In the genomic region with DNA sequence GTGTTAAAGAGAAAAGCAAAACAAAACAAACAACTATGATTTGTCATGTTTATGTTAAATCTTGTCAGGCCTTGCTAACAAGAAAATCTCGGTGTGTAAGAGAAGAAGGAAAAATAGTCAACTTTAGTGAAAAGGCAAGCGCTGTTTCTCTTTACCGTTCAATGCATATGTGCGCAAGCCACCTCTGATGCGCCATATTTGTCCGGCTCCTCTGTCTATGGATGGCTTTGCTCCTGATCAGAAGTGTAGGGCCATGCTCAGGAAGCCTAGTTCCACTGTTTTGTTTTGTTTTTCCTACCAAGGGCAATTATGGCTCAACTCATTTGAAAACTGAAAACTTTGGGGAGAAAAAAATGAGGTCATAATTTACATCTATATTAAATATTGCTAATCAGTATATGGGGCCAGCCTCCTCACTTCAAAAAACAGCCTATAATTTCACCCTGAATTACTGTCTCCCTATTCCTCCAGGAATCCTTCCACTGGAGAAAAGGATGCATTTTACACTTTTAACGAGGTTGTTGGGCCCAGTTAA, we compare ENCODE assay signal across 11 cellular contexts. TPM values are rescaled to one million over a fixed set of nuclear protein-coding genes. Genes with fewer than 3 reads are reported as not detected.
A peak's percentile ranks its signal among the peaks of the same experiment; 100 is the strongest.
DNase-seq lines count a peak whose midpoint lies in the region; ATAC-seq and TF ChIP-seq lines count a peak whose summit lies in the region.
"Had no signal": no experiment of that assay in that cellular context is flagged by ENCODE, and none has a peak within 500 bp of the region (broad histone marks: within the 10 kb centered on the region; RNA-seq: fewer than 3 reads in every experiment).

No MANE protein-coding gene starts in this region.

- H3K27ac ChIP-seq in heart right ventricle: peak overlapping the region in 9 of 10 donors; percentile 27 to 89 (median 61)
- peak overlapping the region; percentile 78 for H3K27ac ChIP-seq in upper lobe of right lung
- H3K27ac ChIP-seq in SJCRH30: no peak overlapping the region

- H3K27me3 ChIP-seq in heart right ventricle (peaks cover 0 to 5% (median 0%) of the 10 kb centered on the region in 7 donors), upper lobe of right lung (no peaks in the 10 kb centered on the region), SJCRH30 (no peaks in the 10 kb centered on the region)

- TF ChIP-seq CTCF in heart right ventricle (IDR thresholded peaks at IDR 0.05) (no peak), upper lobe of right lung (IDR thresholded peaks at IDR 0.05) (no peak)

- no peaks in the 10 kb centered on the region for H3K9me3 ChIP-seq in heart right ventricle
- H3K9me3 ChIP-seq in upper lobe of right lung: no peaks in the 10 kb centered on the region
- no peaks in the 10 kb centered on the region for H3K9me3 ChIP-seq in SJCRH30 (replicated peaks)

- H3K27me3 Mint-ChIP-seq in effector memory CD8-positive, alpha-beta T cell: no peaks in the 10 kb centered on the region
- no peaks in the 10 kb centered on the region for H3K27me3 Mint-ChIP-seq in natural killer cell treated with Interleukin-12 subunit alpha and Interleukin-12 subunit beta and Interleukin-15 and Interleukin-18, amount 100 ng/mL, for 72 hours

- 74 to 76% methylated on average over 7 of the region's 7 CpGs for WGBS in heart right ventricle, 2 donors

- peaks cover 69% of the 10 kb centered on the region for H3K36me3 Mint-ChIP-seq in effector memory CD8-positive, alpha-beta T cell (ENCODE audit: insufficient read depth)
- H3K36me3 Mint-ChIP-seq in natural killer cell treated with Interleukin-12 subunit alpha and Interleukin-12 subunit beta and Interleukin-15 and Interleukin-18, amount 100 ng/mL, for 72 hours: peaks cover 37% of the 10 kb centered on the region

- no peak for ATAC-seq in heart right ventricle
- ATAC-seq in left cardiac atrium: no peak
- ATAC-seq in effector memory CD8-positive, alpha-beta T cell (replicated peaks): no peak
- ATAC-seq in natural killer cell treated with Interleukin-12 subunit alpha and Interleukin-12 subunit beta and Interleukin-15 and Interleukin-18, amount 100 ng/mL, for 72 hours: no peak
- no peak for ATAC-seq in upper lobe of right lung

- H3K36me3 ChIP-seq in heart right ventricle: peaks cover 0 to 15% (median 0%) of the 10 kb centered on the region in 9 donors
- no peaks in the 10 kb centered on the region for H3K36me3 ChIP-seq in upper lobe of right lung
- no peaks in the 10 kb centered on the region for H3K36me3 ChIP-seq in SJCRH30

- intact Hi-C loops in heart right ventricle (cut with DNase I) (loop anchor here in 3 of 10 donors (10.0 kb wide), 4 partner anchors 141 to 1471 kb away; no protein-coding TSS in a partner anchor), left cardiac atrium (cut with DNase I) (loop anchor here in 1 of 2 donors (10.0 kb wide), 1 partner anchor 321 kb away; no protein-coding TSS in a partner anchor), upper lobe of right lung (cut with DNase I) (no loop called here)

- peak overlapping the region; percentile 35 to 84 for H3K27ac Mint-ChIP-seq in effector memory CD8-positive, alpha-beta T cell
- peak overlapping the region; percentile 68 to 73 for H3K27ac Mint-ChIP-seq in natural killer cell treated with Interleukin-12 subunit alpha and Interleukin-12 subunit beta and Interleukin-15 and Interleukin-18, amount 100 ng/mL, for 72 hours

- peak overlapping the region; percentile 79 to 94 for H3K4me3 Mint-ChIP-seq in effector memory CD8-positive, alpha-beta T cell
- peak overlapping the region; percentile 80 for H3K4me3 Mint-ChIP-seq in natural killer cell treated with Interleukin-12 subunit alpha and Interleukin-12 subunit beta and Interleukin-15 and Interleukin-18, amount 100 ng/mL, for 72 hours
- H3K4me3 Mint-ChIP-seq: H9 had no signal

- H3K4me1 Mint-ChIP-seq in effector memory CD8-positive, alpha-beta T cell (ENCODE audit: low read depth in 2 of 2): peaks cover 31 to 50% of the 10 kb centered on the region in 2 donors
- H3K4me1 Mint-ChIP-seq in natural killer cell treated with Interleukin-12 subunit alpha and Interleukin-12 subunit beta and Interleukin-15 and Interleukin-18, amount 100 ng/mL, for 72 hours (ENCODE audit: low read depth in 2 of 2): peaks cover 31 to 51% of the 10 kb centered on the region in 2 donors

- peak overlapping the region; percentile 12 to 69 (median 64) for H3K4me3 ChIP-seq in heart right ventricle
- H3K4me3 ChIP-seq in upper lobe of right lung: peak overlapping the region; percentile 70
- H3K4me3 ChIP-seq in SJCRH30: no peak overlapping the region

- H3K4me1 ChIP-seq in heart right ventricle: peaks cover 0 to 47% (median 6%) of the 10 kb centered on the region in 9 donors
- H3K4me1 ChIP-seq in upper lobe of right lung: no peaks in the 10 kb centered on the region
- H3K4me1 ChIP-seq in SJCRH30: no peaks in the 10 kb centered on the region

- DNase-seq in heart right ventricle (no peak), left cardiac atrium (no peak), upper lobe of right lung (no peak), SJCRH30 (no peak), NAMALWA (ENCODE audit: low spot score) (no peak), SIG-M5 treated with dmso at 0.1 percent for 504 hours (lab: John Stamatoyannopoulos, UW; ENCODE audit: unreplicated experiment) (no peak)
- DNase-seq in effector memory CD8-positive, alpha-beta T cell: no peak
- no peak for DNase-seq in natural killer cell treated with Interleukin-12 subunit alpha and Interleukin-12 subunit beta and Interleukin-15 and Interleukin-18, amount 100 ng/mL, for 72 hours (ENCODE audit: low spot score)
- DNase-seq: H9, NCI-H524 treated with DMSO at 0.1 percent for 48 hours had no signal

- no peaks in the 10 kb centered on the region for H3K9me3 Mint-ChIP-seq in effector memory CD8-positive, alpha-beta T cell
- H3K9me3 Mint-ChIP-seq in natural killer cell treated with Interleukin-12 subunit alpha and Interleukin-12 subunit beta and Interleukin-15 and Interleukin-18, amount 100 ng/mL, for 72 hours: no peaks in the 10 kb centered on the region
- H3K9me3 Mint-ChIP-seq: H9 had no signal

RNA-seq across cellular contexts. Expression of gene MAF, which starts 4.6 kb away (rescaled TPM):
- total RNA-seq in heart right ventricle (10 to 100 TPM in 5 of 10 donors, 1 to 10 TPM in 5; 6.1 to 40.3 (median 9.4) TPM), left cardiac atrium (10 to 100 TPM; 19.5 to 38.5 TPM), upper lobe of right lung (66.4 TPM)
- polyA plus RNA-seq in heart right ventricle: 1 to 10 TPM; 2.8 to 4.5 TPM
- 10 to 100 TPM in 1 of 2 donors, 1 to 10 TPM in 1; 5.6 to 41.9 TPM for total RNA-seq in natural killer cell treated with Interleukin-12 subunit alpha and Interleukin-12 subunit beta and Interleukin-15 and Interleukin-18, amount 100 ng/mL, for 72 hours
- total RNA-seq in SJCRH30 (2014; rRNA removed; shearing (Covaris generic)): 3.0 and 3.2 TPM in 2 replicates
- total RNA-seq: HT1080 had no signal
